ENCODE assay signal across 21 cellular contexts in the genomic region with DNA sequence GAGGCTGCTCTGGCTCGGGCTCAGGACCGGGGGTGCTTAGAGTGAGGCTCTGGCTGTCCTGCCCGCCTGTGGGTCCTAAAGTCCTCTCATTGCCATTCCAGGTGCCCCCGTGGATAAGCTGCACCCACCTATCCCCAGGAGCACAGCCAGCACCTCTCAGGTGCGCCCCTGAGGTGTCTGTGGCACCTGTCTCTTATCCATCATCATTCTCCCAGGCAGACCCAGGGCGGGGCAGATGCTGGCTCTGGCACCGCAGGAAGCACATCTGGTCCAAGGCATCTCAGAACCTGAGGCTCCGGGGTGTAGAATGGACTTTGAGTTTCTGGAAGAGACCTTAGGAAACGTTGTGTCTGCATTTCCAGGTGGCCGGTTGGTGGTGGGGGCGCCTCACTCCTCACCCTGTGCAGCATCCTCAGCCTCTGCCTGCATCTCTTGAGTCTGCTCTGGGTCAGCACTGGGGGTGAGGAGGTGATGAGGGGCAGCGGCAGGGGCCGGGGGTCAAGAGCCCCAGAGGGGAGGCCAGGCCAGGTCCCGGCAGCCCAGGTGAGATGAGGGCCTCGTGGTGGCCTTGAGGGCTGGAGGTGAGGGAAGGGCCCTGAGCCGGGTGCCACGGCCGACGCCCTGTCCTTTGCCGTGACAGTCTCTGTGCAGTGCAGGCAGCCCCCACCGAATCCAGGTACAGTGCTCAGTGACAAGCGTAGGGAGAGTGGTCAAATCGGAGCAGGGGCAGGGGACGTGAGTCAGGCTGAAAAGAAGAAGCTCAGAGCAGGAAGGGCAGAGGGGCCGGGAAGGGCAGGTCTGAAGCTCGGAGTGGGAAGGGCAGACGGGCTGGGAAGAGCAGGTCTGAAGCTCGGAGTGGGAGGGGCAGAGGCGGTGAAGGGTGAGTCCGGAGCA.
A peak's percentile ranks its signal among the peaks of the same experiment; 100 is the strongest.
DNase-seq lines count a peak whose midpoint lies in the region; ATAC-seq lines count a peak whose summit lies in the region.
"Had no signal": no experiment of that assay in that cellular context is flagged by ENCODE, and none has a peak within 500 bp of the region (broad histone marks: within the 10 kb centered on the region; RNA-seq: fewer than 3 reads in every experiment).

No MANE protein-coding gene starts in this region.

- CTCF ChIA-PET in activated CD8-positive, alpha-beta memory T cell treated with anti-CD3 and anti-CD28 coated beads, Interleukin-2, amount 10 ng/mL, durations not matched to agents 7 days and 5 days (lab: Charles Lee) = no interaction called here
- CTCF ChIA-PET in activated CD4-positive, alpha-beta memory T cell treated with anti-CD3 and anti-CD28 coated beads, Interleukin-2, amount 10 ng/mL, durations not matched to agents 7 days and 5 days (lab: Charles Lee) = no interaction called here

- H3K36me3 Mint-ChIP-seq in activated CD8-positive, alpha-beta memory T cell treated with anti-CD3 and anti-CD28 coated beads, Interleukin-2, amount 10 ng/mL, durations not matched to agents 7 days and 5 days = no peaks in the 10 kb centered on the region
- peaks cover 17 to 21% of the 10 kb centered on the region in 2 donors for H3K36me3 Mint-ChIP-seq in stimulated activated naive B cell treated with anti-CD40 and anti-IgM and Interleukin-4, amounts not matched to agents 10 μg/mL and 1 μg/mL and 100 μg/mL, for 72 hours
- H3K36me3 Mint-ChIP-seq in activated CD4-positive, alpha-beta memory T cell treated with anti-CD3 and anti-CD28 coated beads, Interleukin-2, amount 10 ng/mL, durations not matched to agents 7 days and 5 days (ENCODE audit: low read depth) = no peaks in the 10 kb centered on the region

- no peaks in the 10 kb centered on the region for H3K27me3 Mint-ChIP-seq in activated CD8-positive, alpha-beta memory T cell treated with anti-CD3 and anti-CD28 coated beads, Interleukin-2, amount 10 ng/mL, durations not matched to agents 7 days and 5 days
- no peaks in the 10 kb centered on the region for H3K27me3 Mint-ChIP-seq in stimulated activated naive CD8-positive, alpha-beta T cell treated with anti-CD3 and anti-CD28 coated beads, Interleukin-15, amount 100 ng/mL, for 72 hours
- no peaks in the 10 kb centered on the region for H3K27me3 Mint-ChIP-seq in stimulated activated naive B cell treated with anti-CD40 and anti-IgM and Interleukin-4, amounts not matched to agents 10 μg/mL and 1 μg/mL and 100 μg/mL, for 72 hours
- H3K27me3 Mint-ChIP-seq in activated CD4-positive, alpha-beta memory T cell treated with anti-CD3 and anti-CD28 coated beads, Interleukin-2, amount 10 ng/mL, durations not matched to agents 7 days and 5 days = no peaks in the 10 kb centered on the region
- H3K27me3 Mint-ChIP-seq: CD4-positive, alpha-beta memory T cell had no signal

- no peak for ATAC-seq in activated CD8-positive, alpha-beta memory T cell treated with anti-CD3 and anti-CD28 coated beads, Interleukin-2, amount 10 ng/mL, durations not matched to agents 7 days and 5 days
- peak; percentile 13 for ATAC-seq in stimulated activated naive CD8-positive, alpha-beta T cell treated with anti-CD3 and anti-CD28 coated beads, Interleukin-15, Interleukin-2, amounts not matched to agents 100 U/mL and 50 U/mL, for 24 hours
- ATAC-seq in stimulated activated naive CD8-positive, alpha-beta T cell treated with anti-CD3 and anti-CD28 coated beads, Interleukin-15, amount 100 ng/mL, for 72 hours = no peak
- ATAC-seq in stimulated activated naive B cell treated with anti-CD40 and anti-IgM and Interleukin-4, amounts not matched to agents 10 μg/mL and 1 μg/mL and 100 μg/mL, for 72 hours (replicated peaks) = no peak
- ATAC-seq: HCT116, Panc1 had no signal

- POLR2A ChIA-PET in activated CD4-positive, alpha-beta memory T cell treated with anti-CD3 and anti-CD28 coated beads, Interleukin-2, amount 10 ng/mL, durations not matched to agents 7 days and 5 days (lab: Charles Lee) = no interaction called here

- intact Hi-C loops in posterior vena cava (cut with DNase I) = no loop called here

- peak; percentile 30 for DNase-seq in activated CD8-positive, alpha-beta memory T cell treated with anti-CD3 and anti-CD28 coated beads, Interleukin-2, amount 10 ng/mL, durations not matched to agents 7 days and 5 days
- DNase-seq in activated CD8-positive, alpha-beta memory T cell treated with anti-CD3 and anti-CD28 coated beads, Interleukin-2, amount 50 U/mL, for 4 hours = no peak
- no peak for DNase-seq in stimulated activated naive CD8-positive, alpha-beta T cell treated with anti-CD3 and anti-CD28 coated beads, Interleukin-15, Interleukin-2, amounts not matched to agents 100 U/mL and 50 U/mL, for 24 hours
- DNase-seq in stimulated activated naive CD8-positive, alpha-beta T cell treated with anti-CD3 and anti-CD28 coated beads, Interleukin-15, amount 100 ng/mL, for 72 hours = no peak
- DNase-seq in stimulated activated naive B cell treated with anti-CD40 and anti-IgM and Interleukin-4, amounts not matched to agents 10 μg/mL and 1 μg/mL and 100 μg/mL, for 72 hours = no peak
- no peak for DNase-seq in activated CD4-positive, alpha-beta memory T cell treated with anti-CD3 and anti-CD28 coated beads, Interleukin-2, amount 10 ng/mL, durations not matched to agents 7 days and 5 days
- no peak for DNase-seq in posterior vena cava (ENCODE audit: low spot score)
- no peak for DNase-seq in NCI-H1105 treated with DMSO at 0.1 percent for 48 hours (lab: John Stamatoyannopoulos, UW)
- DNase-seq: 8988T; CD4-positive, alpha-beta memory T cell; GOT3; KG1; NCI-H1105; NCI-H1694; NCI-H2081; NCI-H2171 treated with DMSO at 0.1 percent for 48 hours; NCI-H524 treated with DMSO at 0.1 percent for 48 hours; NCI-H82; SIG-M5 had no signal

- no peak overlapping the region for H3K4me3 Mint-ChIP-seq in activated CD8-positive, alpha-beta memory T cell treated with anti-CD3 and anti-CD28 coated beads, Interleukin-2, amount 10 ng/mL, durations not matched to agents 7 days and 5 days
- no peak overlapping the region for H3K4me3 Mint-ChIP-seq in stimulated activated naive CD8-positive, alpha-beta T cell treated with anti-CD3 and anti-CD28 coated beads, Interleukin-15, amount 100 ng/mL, for 72 hours
- no peak overlapping the region for H3K4me3 Mint-ChIP-seq in stimulated activated naive B cell treated with anti-CD40 and anti-IgM and Interleukin-4, amounts not matched to agents 10 μg/mL and 1 μg/mL and 100 μg/mL, for 72 hours
- H3K4me3 Mint-ChIP-seq in activated CD4-positive, alpha-beta memory T cell treated with anti-CD3 and anti-CD28 coated beads, Interleukin-2, amount 10 ng/mL, durations not matched to agents 7 days and 5 days = no peak overlapping the region
- H3K4me3 Mint-ChIP-seq: CD4-positive, alpha-beta memory T cell had no signal

- peaks cover 2% of the 10 kb centered on the region for H3K4me1 Mint-ChIP-seq in activated CD8-positive, alpha-beta memory T cell treated with anti-CD3 and anti-CD28 coated beads, Interleukin-2, amount 10 ng/mL, durations not matched to agents 7 days and 5 days
- peaks cover 5% of the 10 kb centered on the region for H3K4me1 Mint-ChIP-seq in stimulated activated naive CD8-positive, alpha-beta T cell treated with anti-CD3 and anti-CD28 coated beads, Interleukin-15, amount 100 ng/mL, for 72 hours
- peaks cover 1 to 6% of the 10 kb centered on the region in 2 donors for H3K4me1 Mint-ChIP-seq in stimulated activated naive B cell treated with anti-CD40 and anti-IgM and Interleukin-4, amounts not matched to agents 10 μg/mL and 1 μg/mL and 100 μg/mL, for 72 hours
- peaks cover 4% of the 10 kb centered on the region for H3K4me1 Mint-ChIP-seq in activated CD4-positive, alpha-beta memory T cell treated with anti-CD3 and anti-CD28 coated beads, Interleukin-2, amount 10 ng/mL, durations not matched to agents 7 days and 5 days

- H3K27ac Mint-ChIP-seq in activated CD8-positive, alpha-beta memory T cell treated with anti-CD3 and anti-CD28 coated beads, Interleukin-2, amount 10 ng/mL, durations not matched to agents 7 days and 5 days = no peak overlapping the region
- H3K27ac Mint-ChIP-seq in stimulated activated naive CD8-positive, alpha-beta T cell treated with anti-CD3 and anti-CD28 coated beads, Interleukin-15, amount 100 ng/mL, for 72 hours = peak overlapping the region in 1 of 2 donors; percentile 20
- H3K27ac Mint-ChIP-seq in stimulated activated naive B cell treated with anti-CD40 and anti-IgM and Interleukin-4, amounts not matched to agents 10 μg/mL and 1 μg/mL and 100 μg/mL, for 72 hours = peak overlapping the region; percentile 56
- no peak overlapping the region for H3K27ac Mint-ChIP-seq in activated CD4-positive, alpha-beta memory T cell treated with anti-CD3 and anti-CD28 coated beads, Interleukin-2, amount 10 ng/mL, durations not matched to agents 7 days and 5 days
- H3K27ac Mint-ChIP-seq: CD4-positive, alpha-beta memory T cell had no signal

- H3K9me3 Mint-ChIP-seq in activated CD8-positive, alpha-beta memory T cell treated with anti-CD3 and anti-CD28 coated beads, Interleukin-2, amount 10 ng/mL, durations not matched to agents 7 days and 5 days (ENCODE audit: low read depth) = no peaks in the 10 kb centered on the region
- no peaks in the 10 kb centered on the region for H3K9me3 Mint-ChIP-seq in stimulated activated naive CD8-positive, alpha-beta T cell treated with anti-CD3 and anti-CD28 coated beads, Interleukin-15, amount 100 ng/mL, for 72 hours
- peaks cover 0 to 3% of the 10 kb centered on the region in 2 donors for H3K9me3 Mint-ChIP-seq in stimulated activated naive B cell treated with anti-CD40 and anti-IgM and Interleukin-4, amounts not matched to agents 10 μg/mL and 1 μg/mL and 100 μg/mL, for 72 hours
- H3K9me3 Mint-ChIP-seq in activated CD4-positive, alpha-beta memory T cell treated with anti-CD3 and anti-CD28 coated beads, Interleukin-2, amount 10 ng/mL, durations not matched to agents 7 days and 5 days = no peaks in the 10 kb centered on the region
